19 cellular contexts compared by ENCODE assay signal in the genomic region with DNA sequence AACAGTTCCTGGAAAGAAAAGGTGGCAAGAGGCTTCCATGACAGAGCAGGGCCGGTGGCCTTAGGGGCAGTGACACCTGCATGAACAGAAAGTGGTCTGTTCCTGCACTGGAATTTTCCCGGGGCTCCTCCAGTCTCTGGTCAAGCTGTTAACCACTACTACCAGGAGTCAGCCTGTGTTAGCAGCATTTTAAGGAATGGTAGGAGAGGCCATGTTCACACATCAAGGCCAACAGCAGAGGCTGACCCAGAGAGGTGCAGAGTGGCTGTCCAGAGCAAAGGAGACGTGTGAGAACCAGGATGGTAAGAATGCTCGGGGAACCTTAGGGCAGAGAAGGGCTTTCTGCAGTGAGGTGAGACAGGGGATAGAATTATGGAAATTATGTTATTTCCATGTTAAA. TPM values are rescaled to one million over a fixed set of nuclear protein-coding genes. Genes with fewer than 3 reads are reported as not detected.
DNase-seq lines count a peak whose midpoint lies in the region; ATAC-seq and TF ChIP-seq lines count a peak whose summit lies in the region.
"Had no signal": no experiment of that assay in that cellular context is flagged by ENCODE, and none has a peak within 500 bp of the region (broad histone marks: within the 10 kb centered on the region; RNA-seq: fewer than 3 reads in every experiment).

No MANE protein-coding gene starts in this region.

- no peak overlapping the region for H3K27ac ChIP-seq in osteoblast (ENCODE audit: low read depth, low read length)
- H3K27ac ChIP-seq: BLaER1 treated with 17β-estradiol and CSF1 and Interleukin-3, amounts not matched to agents 10 nM and 100 nM; C4-2B had no signal

- H3K9me3 ChIP-seq in osteoblast (ENCODE audit: low read depth, low read length), result no peaks in the 10 kb centered on the region
- H3K9me3 ChIP-seq: BLaER1 treated with 17β-estradiol and CSF1 and Interleukin-3, amounts not matched to agents 10 nM and 100 nM; Caco-2 had no signal

- no peak overlapping the region for H3K4me3 ChIP-seq in H7 (ENCODE audit: insufficient read depth, low read depth, low read length)
- no peak overlapping the region for H3K4me3 ChIP-seq in osteoblast (ENCODE audit: insufficient read depth, low read length)
- H3K4me3 ChIP-seq: BLaER1 treated with 17β-estradiol and CSF1 and Interleukin-3, amounts not matched to agents 10 nM and 100 nM; GM12878 had no signal

- no peak overlapping the region for H2AFZ ChIP-seq in osteoblast (ENCODE audit: low read length)

- H3K79me2 ChIP-seq in osteoblast (ENCODE audit: insufficient read depth, low read length), result no peaks in the 10 kb centered on the region

- H3K27me3 ChIP-seq in H7 (ENCODE audit: control insufficient read depth, insufficient read depth, low read length) (no peaks in the 10 kb centered on the region; the same call in 1 of the 2 replicates), osteoblast (ENCODE audit: insufficient read depth, low read length) (peaks cover 58% of the 10 kb centered on the region)

- DNase-seq in H7 (peak; percentile 33), HuH-7 (ENCODE audit: low spot score) (peak; percentile 8), osteoblast (ENCODE audit: insufficient read length, low spot score, missing footprints) (peak; percentile 91), Ammon's horn (ENCODE audit: low spot score) (no peak), GM19240 (ENCODE audit: insufficient read length, low spot score) (no peak)
- DNase-seq: 8988T; ACHN; Caco-2; Calu3; CD4-positive, alpha-beta T cell; CD8-positive, alpha-beta T cell; DMS79 treated with DMSO at 0.1 percent for 48 hours; GF-D8 had no signal

- no peaks in the 10 kb centered on the region for H3K36me3 ChIP-seq in H7 (replicated peaks; ENCODE audit: control insufficient read depth, insufficient read depth, low read length)
- no peaks in the 10 kb centered on the region for H3K36me3 ChIP-seq in osteoblast (ENCODE audit: insufficient read depth, low read length)
- H3K36me3 ChIP-seq: BLaER1 treated with 17β-estradiol and CSF1 and Interleukin-3, amounts not matched to agents 10 nM and 100 nM had no signal

- no peak for ATAC-seq in GM18519 (IDR thresholded peaks at IDR 0.05; ENCODE audit: low FRiP score, unreplicated experiment)
- ATAC-seq: CD8-positive, alpha-beta T cell; GM12878 had no signal

- no peaks in the 10 kb centered on the region for H3K4me1 ChIP-seq in osteoblast (ENCODE audit: insufficient read depth, low read length)
- H3K4me1 ChIP-seq: Caco-2 had no signal

- no peak overlapping the region for H3K4me2 ChIP-seq in osteoblast (ENCODE audit: insufficient read depth, low read length)
- H3K4me2 ChIP-seq: BLaER1 treated with 17β-estradiol and CSF1 and Interleukin-3, amounts not matched to agents 10 nM and 100 nM had no signal

- no peak for TF ChIP-seq CTCF in osteoblast (IDR thresholded peaks at IDR 0.05; ENCODE audit: extremely low read depth, low read depth, low read length)

- H4K20me1 ChIP-seq in osteoblast (ENCODE audit: insufficient read depth, low read length), result no peaks in the 10 kb centered on the region

RNA-seq across cellular contexts. Expression of a gene that starts 8.5 kb away (rescaled TPM):
- 0.74 TPM in 1 of 2 replicates, not detected in the other for total RNA-seq in H7 (2014; rRNA removed; shearing (Covaris generic))
- total RNA-seq in osteoblast, result not detected in 2 replicates
- total RNA-seq: A673; Caco-2; Calu3; CD4-positive, alpha-beta T cell had no signal

RNA-seq across cellular contexts. Expression of a gene that starts 14.7 kb away (rescaled TPM):
- total RNA-seq in H7 (2014; rRNA removed; shearing (Covaris generic)), result not detected in 2 replicates
- not detected in 2 replicates for total RNA-seq in osteoblast
- total RNA-seq: A673; B cell; Caco-2; Calu3; CD4-positive, alpha-beta T cell; CD8-positive, alpha-beta T cell; GM12878 had no signal

RNA-seq across cellular contexts. Expression of a gene that starts 25.3 kb away (rescaled TPM):
- total RNA-seq in H7 (2014; rRNA removed; shearing (Covaris generic)), result 47.3 and 48.5 TPM in 2 replicates
- 55.1 and 65.9 TPM in 2 replicates for total RNA-seq in osteoblast

RNA-seq across cellular contexts. Expression of a gene that starts 30.5 kb away (rescaled TPM):
- total RNA-seq in H7 (2014; rRNA removed; shearing (Covaris generic)), result 24.7 and 25.0 TPM in 2 replicates
- 77.5 and 83.2 TPM in 2 replicates for total RNA-seq in osteoblast

RNA-seq across cellular contexts. Expression of a gene that starts 34.3 kb away (rescaled TPM):
- total RNA-seq in H7 (2014; rRNA removed; shearing (Covaris generic)), result 0.62 TPM in 1 of 2 replicates, not detected in the other
- not detected in 2 replicates for total RNA-seq in osteoblast
- total RNA-seq: A673; B cell; Caco-2; Calu3; CD4-positive, alpha-beta T cell; CD8-positive, alpha-beta T cell; GM12878 had no signal

Comparison
In these comparisons a context has a peak if more than half of its experiments do, and no peak if none do; other contexts are left out.
1. DNase-seq: peak in H7 (single experiment), HuH-7 (single experiment) and osteoblast (single experiment); none in Ammon's horn (single experiment) and GM19240 (single experiment).